Comparison of ENCODE assay signal across 12 cellular contexts in the genomic region with DNA sequence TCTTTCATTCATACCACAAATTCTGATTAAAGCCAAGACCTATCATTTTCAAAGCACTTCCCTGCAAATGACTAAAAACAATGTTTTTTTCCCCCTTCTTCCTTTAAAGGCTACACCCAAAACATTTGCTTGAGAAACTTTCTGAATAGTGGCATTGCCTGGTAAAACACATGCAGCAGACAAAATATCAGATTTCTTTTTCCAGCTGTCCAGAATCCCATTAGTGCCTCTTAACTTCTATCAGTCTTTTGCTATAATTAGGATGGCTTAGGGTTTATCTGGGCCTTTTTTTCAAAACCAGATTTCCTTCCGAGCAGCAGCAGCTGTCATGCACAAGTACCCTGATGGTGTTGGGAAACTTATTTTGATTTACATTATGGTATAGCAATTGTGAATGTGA. TPM values are rescaled to one million over a fixed set of nuclear protein-coding genes. Genes with fewer than 3 reads are reported as not detected.
DNase-seq lines count a peak whose midpoint lies in the region; ATAC-seq, FAIRE-seq and TF ChIP-seq lines count a peak whose summit lies in the region.
"Had no signal": no experiment of that assay in that cellular context is flagged by ENCODE, and none has a peak within 500 bp of the region (broad histone marks: within the 10 kb centered on the region; RNA-seq: fewer than 3 reads in every experiment).

No MANE protein-coding gene starts in this region.

- BruUV-seq in Caco-2 (replicated peaks; lab: Mats Ljungman, UMichigan) = no TSS peak
- BruUV-seq in PC-3 (replicated peaks; lab: Mats Ljungman, UMichigan) = no TSS peak

- H3K9me3 ChIP-seq in Caco-2 = no peaks in the 10 kb centered on the region
- no peaks in the 10 kb centered on the region for H3K9me3 ChIP-seq in MG63
- no peaks in the 10 kb centered on the region for H3K9me3 ChIP-seq in PC-3 (ENCODE audit: low read length)

- H3K9ac ChIP-seq in PC-3 (ENCODE audit: low read length) = no peak overlapping the region

- no peak for FAIRE-seq in GM12892 (lab: Jason Lieb, UNC)
- FAIRE-seq: colon had no signal

- H3K9me2 ChIP-seq in PC-3 (replicated peaks; ENCODE audit: low read length) = no peaks in the 10 kb centered on the region

- in situ Hi-C loops in brain microvascular endothelial cell (cut with HindIII; ENCODE audit: low pct_ligation_motif_present, low sequenced_read_pairs) = no loop called here

- H3K27me3 Mint-ChIP-seq in Caco-2 (ENCODE audit: insufficient read depth, unreplicated experiment) (no peaks in the 10 kb centered on the region), endothelial cell (ENCODE audit: unreplicated experiment) (no peaks in the 10 kb centered on the region)

- no peaks in the 10 kb centered on the region for H3F3A ChIP-seq in PC-3 (ENCODE audit: low read length, unreplicated experiment)

- TF ChIP-seq CTCF in Caco-2 (IDR thresholded peaks at IDR 0.05; ENCODE audit: insufficient read depth in 1 of 2, low read depth in 1 of 2, low read length in 1 of 2, severe bottlenecking in 1 of 2, unreplicated experiment in 1 of 2) (no peak), brain microvascular endothelial cell (IDR thresholded peaks at IDR 0.05; ENCODE audit: low read depth, low read length, missing control alignments) (no peak), PC-3 (conservative IDR thresholded peaks at IDR 0.05; ENCODE audit: low read depth, low read length) (no peak), endothelial cell (IDR thresholded peaks at IDR 0.05; ENCODE audit: unreplicated experiment) (no peak)

- no peak overlapping the region for H2AFZ ChIP-seq in PC-3 (ENCODE audit: low read length)

- CTCF ChIA-PET in Caco-2 (lab: Charles Lee) (no interaction called here), PC-3 (lab: Charles Lee) (no interaction called here)

- H3K4me2 ChIP-seq in PC-3 (ENCODE audit: low read length) = no peak overlapping the region

- DNase-seq in Caco-2 = no peak
- DNase-seq in MG63 = no peak
- DNase-seq in brain microvascular endothelial cell = peak; percentile 13
- DNase-seq in myocyte (ENCODE audit: low read depth) = peak; percentile 93
- no peak for DNase-seq in putamen (ENCODE audit: low spot score)
- no peak for DNase-seq in PC-3
- no peak for DNase-seq in GM12892 (ENCODE audit: insufficient read length)
- DNase-seq in endothelial cell (ENCODE audit: low spot score) = no peak

- no peak for TF ChIP-seq POLR2A in GM12892 (IDR thresholded peaks at IDR 0.05; ENCODE audit: low read depth, low read length)

- H3K4me3 ChIP-seq in Caco-2 (ENCODE audit: low read depth, low read length) (no peak overlapping the region), MG63 (peak overlapping the region; percentile 59), brain microvascular endothelial cell (ENCODE audit: low read depth, low read length) (peak overlapping the region; percentile 53), PC-3 (ENCODE audit: low read length) (no peak overlapping the region)

- peak overlapping the region; percentile 19 for H3K4me3 Mint-ChIP-seq in Caco-2 (ENCODE audit: unreplicated experiment)
- H3K4me3 Mint-ChIP-seq in endothelial cell (ENCODE audit: unreplicated experiment) = no peak overlapping the region

- peak overlapping the region; percentile 87 for H3K27ac ChIP-seq in brain microvascular endothelial cell
- no peak overlapping the region for H3K27ac ChIP-seq in PC-3 (ENCODE audit: low read length)

- ATAC-seq in PC-3 = no peak
- ATAC-seq: activated CD4-positive, CD25-positive, alpha-beta regulatory T cell treated with anti-CD3 and anti-CD28 coated beads, Interleukin-2, amount 50 U/mL, for 24 hours; Panc1 had no signal

- H3K36me3 Mint-ChIP-seq in Caco-2 (ENCODE audit: insufficient read depth, unreplicated experiment) (peaks cover 5% of the 10 kb centered on the region), endothelial cell (ENCODE audit: low read depth, unreplicated experiment) (no peaks in the 10 kb centered on the region)

- H3K4me1 ChIP-seq in Caco-2 (peaks cover 15% of the 10 kb centered on the region), PC-3 (ENCODE audit: insufficient read depth, low read length) (peaks cover 21% of the 10 kb centered on the region)

- no peaks in the 10 kb centered on the region for H4K20me1 ChIP-seq in PC-3 (ENCODE audit: low read length)

- POLR2A ChIA-PET in Caco-2 (lab: Charles Lee) = no interaction called here
- POLR2A ChIA-PET in PC-3 (lab: Charles Lee; ENCODE audit: unreplicated experiment) = no interaction called here

- H3K27me3 ChIP-seq in Caco-2 (replicated peaks; ENCODE audit: control insufficient read depth, insufficient read depth, low read length) (no peaks in the 10 kb centered on the region), MG63 (no peaks in the 10 kb centered on the region), brain microvascular endothelial cell (replicated peaks) (no peaks in the 10 kb centered on the region), PC-3 (ENCODE audit: low read length) (no peaks in the 10 kb centered on the region)

- no peaks in the 10 kb centered on the region for H3K9me3 Mint-ChIP-seq in Caco-2 (ENCODE audit: unreplicated experiment)
- H3K9me3 Mint-ChIP-seq in endothelial cell (ENCODE audit: unreplicated experiment) = no peaks in the 10 kb centered on the region

- intact Hi-C loops in Caco-2 (cut with micrococcal nuclease; ENCODE audit: unreplicated experiment) (no loop called here), PC-3 (cut with micrococcal nuclease) (no loop called here)

- H3K79me2 ChIP-seq in PC-3 (ENCODE audit: low read length) = no peaks in the 10 kb centered on the region

- H3K4me1 Mint-ChIP-seq in Caco-2 (ENCODE audit: low read depth, unreplicated experiment) (peaks cover 8% of the 10 kb centered on the region), endothelial cell (ENCODE audit: unreplicated experiment) (no peaks in the 10 kb centered on the region)

- peak overlapping the region; percentile 67 for H3K27ac Mint-ChIP-seq in Caco-2 (ENCODE audit: unreplicated experiment)
- H3K27ac Mint-ChIP-seq in endothelial cell (ENCODE audit: unreplicated experiment) = no peak overlapping the region

- H3K36me3 ChIP-seq in Caco-2 (ENCODE audit: control insufficient read depth, insufficient read depth, low read length) (no peaks in the 10 kb centered on the region), MG63 (peaks cover 20% of the 10 kb centered on the region), brain microvascular endothelial cell (replicated peaks) (no peaks in the 10 kb centered on the region), PC-3 (ENCODE audit: low read depth, low read length) (no peaks in the 10 kb centered on the region)

RNA-seq across cellular contexts. Expression of a gene that starts 50.6 kb away (rescaled TPM):
- total RNA-seq in Caco-2 (2022) (10.7 and 12.7 TPM in 2 replicates), myocyte (40.8 and 43.7 TPM in 2 replicates), PC-3 (2014; rRNA removed) (0.04 TPM in 1 of 2 replicates, not detected in the other), endothelial cell (ENCODE audit: unreplicated experiment) (0.59 TPM)
- total RNA-seq in MG63 (2014; rRNA removed; shearing (Covaris generic); ENCODE audit: low replicate concordance) = 6.2 and 10.5 TPM in 2 replicates
- 24.2 TPM for polyA plus RNA-seq in myocyte (2012)
- 4.3 TPM for polyA plus RNA-seq in GM12892 (2012; ENCODE audit: missing spikeins)
- total RNA-seq: pulmonary artery endothelial cell had no signal

Comparison
In these comparisons a context has a peak if more than half of its experiments do, and no peak if none do; other contexts are left out.
1. DNase-seq: peak in brain microvascular endothelial cell (single experiment) and myocyte (single experiment); none in Caco-2 (0 of 2), MG63 (single experiment), putamen (single experiment), PC-3 (single experiment), GM12892 (single experiment) and endothelial cell (single experiment).
2. H3K4me3 ChIP-seq: peak in MG63 (single experiment) and brain microvascular endothelial cell (single experiment); none in Caco-2 (single experiment) and PC-3 (single experiment).